ENCODE assay signal across 1 cellular context in the genomic region with DNA sequence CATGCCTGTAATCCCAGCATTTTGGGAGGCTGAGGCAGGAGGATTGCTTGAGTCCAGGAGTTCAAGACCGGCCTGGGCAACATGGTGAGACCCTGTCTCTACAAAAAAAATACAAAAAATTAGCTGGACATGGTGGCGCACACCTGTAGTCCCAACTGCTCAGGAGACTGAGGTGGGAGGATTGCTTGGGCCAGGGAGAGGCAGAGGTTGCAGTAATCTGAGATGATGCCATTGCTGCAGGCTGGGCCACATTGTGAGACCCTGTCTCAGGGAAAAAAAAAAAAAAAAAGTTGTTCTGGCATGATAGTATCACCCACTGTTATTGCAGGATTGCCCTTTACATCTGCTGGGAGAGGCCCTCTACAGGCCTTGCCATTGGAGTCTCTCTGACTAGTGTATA.
TF ChIP-seq lines count a peak whose summit lies in the region.

No MANE protein-coding gene starts in this region.

TF ChIP-seq in IMR-90, 13 proteins besides CTCF, POLR2A, EP300 and RAD21 (continued from another document):
- TF ChIP-seq MAZ (IDR thresholded peaks at IDR 0.05; ENCODE audit: borderline replicate concordance, low read depth, low read length) = no peak
TF ChIP-seq in IMR-90: peak in this region for 0.
